ENCODE assay signal across 15 cellular contexts in genomic region chrX:7119927-7120577, GRCh38. TPM values are rescaled to one million over a fixed set of nuclear protein-coding genes. Genes with fewer than 3 reads are reported as not detected.
A peak's percentile ranks its signal among the peaks of the same experiment; 100 is the strongest.
DNase-seq lines count a peak whose midpoint lies in the region; ATAC-seq, FAIRE-seq and TF ChIP-seq lines count a peak whose summit lies in the region.
"Had no signal": no experiment of that assay in that cellular context is flagged by ENCODE, and none has a peak within 500 bp of the region (broad histone marks: within the 10 kb centered on the region; RNA-seq: fewer than 3 reads in every experiment).

No MANE protein-coding gene starts in this region.

- H3K4me3 Mint-ChIP-seq in Calu3 (ENCODE audit: low read depth, unreplicated experiment), result peak overlapping the region; percentile 58
- H3K4me3 Mint-ChIP-seq: activated naive CD4-positive, alpha-beta T cell treated with anti-CD3 and anti-CD28 coated beads for 36 hours; CD4-positive, alpha-beta memory T cell; H9 had no signal

- no peaks in the 10 kb centered on the region for H3K9me3 Mint-ChIP-seq in Calu3 (ENCODE audit: low read depth, unreplicated experiment)
- H3K9me3 Mint-ChIP-seq: activated naive CD4-positive, alpha-beta T cell treated with anti-CD3 and anti-CD28 coated beads for 36 hours had no signal

- 68 to 84% methylated on average over 9 of the region's 9 CpGs for WGBS in pancreas, 2 donors

- no peak overlapping the region for H3K9ac ChIP-seq in colonic mucosa (ENCODE audit: low read depth in 2 of 2, low read length in 2 of 2)

- FAIRE-seq in pancreas (lab: Jason Lieb, UNC), result no peak
- FAIRE-seq: keratinocyte had no signal

- no TSS peak for BruUV-seq in Calu3 (replicated peaks; lab: Mats Ljungman, UMichigan)

- no peak for TF ChIP-seq EP300 in Ishikawa (IDR thresholded peaks at IDR 0.05; ENCODE audit: borderline replicate concordance)

- TF ChIP-seq CTCF in Calu3 (IDR thresholded peaks at IDR 0.05; ENCODE audit: unreplicated experiment), result no peak
- TF ChIP-seq CTCF in colonic mucosa (IDR thresholded peaks at IDR 0.05), result no peak
- TF ChIP-seq CTCF in pancreas (IDR thresholded peaks at IDR 0.05), result no peak

- ATAC-seq in pancreas, result peak; percentile 45 to 72 (median 55)
- ATAC-seq in HG03159 (IDR thresholded peaks at IDR 0.05; ENCODE audit: unreplicated experiment), result no peak
- ATAC-seq: SK-N-SH treated with all-trans-retinoic acid at 6 μM for 48 hours had no signal

- no peaks in the 10 kb centered on the region for H3K27me3 Mint-ChIP-seq in Calu3 (ENCODE audit: unreplicated experiment)
- H3K27me3 Mint-ChIP-seq: CD4-positive, alpha-beta memory T cell had no signal

- H3K4me3 ChIP-seq in colonic mucosa, result no peak overlapping the region
- H3K4me3 ChIP-seq in pancreas, result no peak overlapping the region
- H3K4me3 ChIP-seq: uterus had no signal

- H3K4me1 Mint-ChIP-seq in Calu3 (ENCODE audit: low read depth, unreplicated experiment), result peaks cover 56% of the 10 kb centered on the region

- CTCF ChIA-PET in Calu3 (lab: Charles Lee), result interaction anchor here (1.0 kb wide), 1 partner anchor 13 kb away, joined by 7 read pairs; no protein-coding TSS in a partner anchor

- H3K36me3 ChIP-seq in colonic mucosa (no peaks in the 10 kb centered on the region), pancreas (no peaks in the 10 kb centered on the region)
- H3K36me3 ChIP-seq: uterus had no signal

- H3K9me3 ChIP-seq in colonic mucosa, result no peaks in the 10 kb centered on the region
- H3K9me3 ChIP-seq in pancreas, result no peaks in the 10 kb centered on the region

- peak overlapping the region; percentile 88 for H3K27ac Mint-ChIP-seq in Calu3 (ENCODE audit: unreplicated experiment)
- H3K27ac Mint-ChIP-seq: activated naive CD4-positive, alpha-beta T cell treated with anti-CD3 and anti-CD28 coated beads for 36 hours had no signal

- DNase-seq in Calu3, result peak; percentile 28
- no peak for DNase-seq in colonic mucosa
- DNase-seq in pancreas, result no peak
- no peak for DNase-seq in DMS153 treated with DMSO at 0.1 percent for 48 hours (lab: John Stamatoyannopoulos, UW; ENCODE audit: unreplicated experiment)
- DNase-seq in NCI-H1417 treated with DMSO at 0.1 percent for 48 hours (lab: John Stamatoyannopoulos, UW), result no peak
- DNase-seq: activated naive CD4-positive, alpha-beta T cell treated with anti-CD3 and anti-CD28 coated beads for 36 hours; CD4-positive, alpha-beta memory T cell; central memory CD4-positive, alpha-beta T cell; H9; stimulated activated CD4-positive, alpha-beta T cell treated with anti-CD3 and anti-CD28 coated beads, Interleukin-2, amount 100 ng/mL, for 48 hours; uterus had no signal

- H3K4me1 ChIP-seq in colonic mucosa, result peaks cover 11% of the 10 kb centered on the region
- peaks cover 20 to 30% (median 22%) of the 10 kb centered on the region in 3 donors for H3K4me1 ChIP-seq in pancreas

- peaks cover 9% of the 10 kb centered on the region for H3K36me3 Mint-ChIP-seq in Calu3 (ENCODE audit: insufficient read depth, unreplicated experiment)

- H3K27ac ChIP-seq in colonic mucosa (peak overlapping the region; percentile 45), pancreas (peak overlapping the region in 3 of 4 donors; percentile 4 to 70 (median 48))
- H3K27ac ChIP-seq: uterus had no signal

- intact Hi-C loops in Calu3 (cut with micrococcal nuclease; ENCODE audit: unreplicated experiment) (no loop called here), colonic mucosa (cut with DNase I) (no loop called here), pancreas (cut with DNase I) (no loop called here)

- H3K27me3 ChIP-seq in colonic mucosa (no peaks in the 10 kb centered on the region), pancreas (no peaks in the 10 kb centered on the region)
- H3K27me3 ChIP-seq: uterus had no signal

- TF ChIP-seq RAD21 in Ishikawa (IDR thresholded peaks at IDR 0.05; ENCODE audit: low read depth), result no peak

TF ChIP-seq in Ishikawa, 13 proteins besides CTCF, POLR2A, EP300 and RAD21:
- TF ChIP-seq CEBPB (IDR thresholded peaks at IDR 0.05) (peak; percentile 49; the same call in 1 of the 2 replicates), NFIC (IDR thresholded peaks at IDR 0.05) (no peak)
TF ChIP-seq in Ishikawa: peak in this region for 1.

RNA-seq across cellular contexts. Expression of gene STS, which starts 27.5 kb away (rescaled TPM):
- total RNA-seq in Calu3 (2022) (11.4 and 14.1 TPM in 2 replicates), colonic mucosa (10 to 100 TPM; 15.1 to 20.0 TPM), pancreas (1 to 10 TPM; 1.5 to 8.7 (median 3.3) TPM)
- 1 to 10 TPM; 1.1 to 1.6 TPM for polyA plus RNA-seq in pancreas

RNA-seq across cellular contexts. Expression of gene PUDP, which starts 27.9 kb away (rescaled TPM):
- total RNA-seq in Calu3 (2022) (30.6 and 36.6 TPM in 2 replicates), colonic mucosa (10 to 100 TPM; 55.1 to 62.4 TPM), pancreas (10 to 100 TPM in 2 of 6 donors, 1 to 10 TPM in 4; 4.7 to 20.2 (median 8.7) TPM)
- polyA plus RNA-seq in pancreas, result 1 to 10 TPM; 3.3 to 8.8 TPM
